In the genomic region with DNA sequence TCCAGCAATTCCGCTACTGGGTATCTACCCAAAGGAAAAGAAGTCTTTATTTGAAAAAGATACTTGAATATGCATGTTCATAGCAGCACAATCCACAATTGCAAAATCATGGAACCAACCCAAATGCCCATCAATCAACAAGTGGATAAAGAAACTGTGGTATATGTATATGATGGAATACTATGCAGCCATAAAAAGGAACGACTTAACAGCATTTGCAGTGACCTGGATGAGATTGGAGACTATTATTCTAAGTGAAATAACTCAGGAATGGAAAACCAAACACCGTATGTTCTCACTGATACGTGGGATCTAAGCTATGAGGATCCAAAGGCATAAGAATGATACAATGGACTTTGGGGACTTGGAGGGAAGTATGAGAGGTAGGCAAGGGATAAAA, we compare ENCODE assay signal across 8 cellular contexts. TPM values are rescaled to one million over a fixed set of nuclear protein-coding genes. Genes with fewer than 3 reads are reported as not detected.
DNase-seq lines count a peak whose midpoint lies in the region; ATAC-seq, FAIRE-seq and TF ChIP-seq lines count a peak whose summit lies in the region.
"Not testable (repeated sequence)": the region's sequence is repeated elsewhere in the genome, so short reads cannot be mapped to it uniquely, and the experiment has no call there.

No MANE protein-coding gene starts in this region.

- H2AFZ ChIP-seq in K562 (ENCODE audit: low read depth, low read length) = not testable (repeated sequence)

- not testable (repeated sequence) for TF ChIP-seq EP300 in K562 (IDR thresholded peaks at IDR 0.05; ENCODE audit: low read length)

- H3K36me3 Mint-ChIP-seq in endodermal cell (ENCODE audit: low read depth) (peaks cover 24% of the 10 kb centered on the region), immature natural killer cell (peaks cover 8 to 18% (median 14%) of the 10 kb centered on the region in 3 donors)
- H3K36me3 Mint-ChIP-seq in natural killer cell = not testable (repeated sequence)
- peaks cover 73% of the 10 kb centered on the region for H3K36me3 Mint-ChIP-seq in natural killer cell treated with Interleukin-12 subunit alpha and Interleukin-12 subunit beta and Interleukin-15 and Interleukin-18, amount 100 ng/mL, for 72 hours

- not testable (repeated sequence) for H3K4me2 ChIP-seq in K562 (ENCODE audit: insufficient read depth, low read length)

- H3K27me3 ChIP-seq in K562 (ENCODE audit: control insufficient read depth in 2 of 2, insufficient read depth in 2 of 2, low read length in 2 of 2) = peaks cover 0 to 15% of the 10 kb centered on the region in 2 experiments; a peak in 2 of 5 replicates
- H3K27me3 ChIP-seq in endodermal cell (ENCODE audit: control insufficient read depth, insufficient read depth, low read length, poor library complexity, severe bottlenecking); neutrophil: not testable (repeated sequence)

- CTCF ChIA-PET in HEK293 (lab: Yijun Ruan, JAX); K562 (lab: Yijun Ruan, JAX; ENCODE audit: low intra/inter-chr PET ratio): not testable (repeated sequence)

- not testable (repeated sequence) for BruUV-seq in K562 (replicated peaks; lab: Mats Ljungman, UMichigan)

- H3K4me3 Mint-ChIP-seq in endodermal cell, natural killer cell: not testable (repeated sequence)
- peak overlapping the region in 2 of 5 donors; percentile 10 to 31 for H3K4me3 Mint-ChIP-seq in immature natural killer cell
- peak overlapping the region; percentile 40 for H3K4me3 Mint-ChIP-seq in natural killer cell treated with Interleukin-12 subunit alpha and Interleukin-12 subunit beta and Interleukin-15 and Interleukin-18, amount 100 ng/mL, for 72 hours

- in situ Hi-C loops in K562 (cut with MboI) = not testable (repeated sequence)

- H3K27ac ChIP-seq in HEK293 (ENCODE audit: extremely low read depth, low read depth, low read length); K562 (ENCODE audit: extremely low read depth, low read depth, low read length); endodermal cell (ENCODE audit: low read depth, low read length): not testable (repeated sequence)
- H3K27ac ChIP-seq in neutrophil = peak overlapping the region; percentile 34

- not testable (repeated sequence) for H3K9me3 ChIP-seq in HEK293 (ENCODE audit: control insufficient read depth, insufficient read depth, low read depth, low read length); K562 (replicated peaks; ENCODE audit: control insufficient read depth, insufficient read depth, low read depth, low read length); neutrophil
- H3K9me3 ChIP-seq in endodermal cell (ENCODE audit: control insufficient read depth, low read length) = peaks cover 46% of the 10 kb centered on the region

- H3K27ac Mint-ChIP-seq in endodermal cell = not testable (repeated sequence)
- peak overlapping the region in 4 of 6 donors; percentile 6 to 77 (median 22) for H3K27ac Mint-ChIP-seq in immature natural killer cell
- H3K27ac Mint-ChIP-seq in natural killer cell = peak overlapping the region; percentile 25 to 78
- H3K27ac Mint-ChIP-seq in natural killer cell treated with Interleukin-12 subunit alpha and Interleukin-12 subunit beta and Interleukin-15 and Interleukin-18, amount 100 ng/mL, for 72 hours = peak overlapping the region; percentile 88 to 100

- H3K9me3 Mint-ChIP-seq in endodermal cell = peaks cover 53% of the 10 kb centered on the region
- H3K9me3 Mint-ChIP-seq in immature natural killer cell = peaks cover 0 to 21% (median 7%) of the 10 kb centered on the region in 6 donors
- H3K9me3 Mint-ChIP-seq in natural killer cell = peaks cover 5 to 16% of the 10 kb centered on the region in 2 donors
- peaks cover 26% of the 10 kb centered on the region for H3K9me3 Mint-ChIP-seq in natural killer cell treated with Interleukin-12 subunit alpha and Interleukin-12 subunit beta and Interleukin-15 and Interleukin-18, amount 100 ng/mL, for 72 hours

- not testable (repeated sequence) for TF ChIP-seq POLR2A in K562 (conservative IDR thresholded peaks at IDR 0.05)

- not testable (repeated sequence) for H3K27me3 Mint-ChIP-seq in endodermal cell (ENCODE audit: insufficient read depth); immature natural killer cell (ENCODE audit: low read depth in 3 of 3); natural killer cell (ENCODE audit: low read depth in 2 of 2); natural killer cell treated with Interleukin-12 subunit alpha and Interleukin-12 subunit beta and Interleukin-15 and Interleukin-18, amount 100 ng/mL, for 72 hours

- H3K79me2 ChIP-seq in K562 (ENCODE audit: control insufficient read depth, insufficient read depth, low read length) = not testable (repeated sequence)

- H3K9ac ChIP-seq in K562 (ENCODE audit: insufficient read depth in 1 of 2, low read depth in 2 of 2, low read length in 2 of 2); endodermal cell (ENCODE audit: extremely low read depth, low read length, poor library complexity, severe bottlenecking): not testable (repeated sequence)

- intact Hi-C loops in K562 (cut with micrococcal nuclease); natural killer cell (cut with micrococcal nuclease): not testable (repeated sequence)

- H3K36me3 ChIP-seq in HEK293 (ENCODE audit: control insufficient read depth in 2 of 2, insufficient read depth in 1 of 2, low read length in 2 of 2); K562 (ENCODE audit: control insufficient read depth, insufficient read depth, low read length); endodermal cell (ENCODE audit: control insufficient read depth, insufficient read depth, low read length): not testable (repeated sequence)
- peaks cover 24% of the 10 kb centered on the region for H3K36me3 ChIP-seq in neutrophil

- H3K4me1 ChIP-seq in HEK293 (ENCODE audit: control insufficient read depth, insufficient read depth, low read length); K562 (replicated peaks in 1 of 2; ENCODE audit: control insufficient read depth in 2 of 2, insufficient read depth in 2 of 2, low read length in 2 of 2); endodermal cell (ENCODE audit: control insufficient read depth, insufficient read depth, low read length); neutrophil (ENCODE audit: control insufficient read depth in 1 of 2, insufficient read depth in 1 of 2, low read depth in 1 of 2, low read length in 1 of 2): not testable (repeated sequence)

- not testable (repeated sequence) for TF ChIP-seq RAD21 in K562 (CRISPR knock-in tag; conservative IDR thresholded peaks at IDR 0.05 in 1 of 2, IDR thresholded peaks at IDR 0.05 in 1 of 2)

- POLR2A ChIA-PET in HEK293 (lab: Yijun Ruan, JAX) = not testable (repeated sequence)
- POLR2A ChIA-PET in K562 (lab: Yijun Ruan, JAX) = interaction anchor here (0.6 kb wide), 1 partner anchor 18 kb away, joined by 3 read pairs; no protein-coding TSS in a partner anchor

- H3K9me1 ChIP-seq in K562 (ENCODE audit: control insufficient read depth, insufficient read depth, low read length) = not testable (repeated sequence)

- not testable (repeated sequence) for FAIRE-seq in K562 (lab: Jason Lieb, UNC)

- H3K4me1 Mint-ChIP-seq in endodermal cell (peaks cover 20% of the 10 kb centered on the region), immature natural killer cell (peaks cover 67 to 72% of the 10 kb centered on the region in 2 donors), natural killer cell (peaks cover 63 to 71% of the 10 kb centered on the region in 2 donors)
- peaks cover 71 to 75% of the 10 kb centered on the region in 2 donors for H3K4me1 Mint-ChIP-seq in natural killer cell treated with Interleukin-12 subunit alpha and Interleukin-12 subunit beta and Interleukin-15 and Interleukin-18, amount 100 ng/mL, for 72 hours (ENCODE audit: low read depth in 2 of 2)

- not testable (repeated sequence) for ATAC-seq in SK-N-SH treated with all-trans-retinoic acid at 6 μM for 48 hours; K562; natural killer cell; natural killer cell treated with Interleukin-12 subunit alpha and Interleukin-12 subunit beta and Interleukin-15 and Interleukin-18, amount 100 ng/mL, for 72 hours

- H3K4me3 ChIP-seq in HEK293 (ENCODE audit: low read depth, low read length); K562; neutrophil (ENCODE audit: low read depth in 1 of 2, low read length in 1 of 2): not testable (repeated sequence)
- H3K4me3 ChIP-seq in endodermal cell (ENCODE audit: low read length) = peak overlapping the region; percentile 60

- H4K20me1 ChIP-seq in K562 (replicated peaks; ENCODE audit: control insufficient read depth, insufficient read depth, low read length) = not testable (repeated sequence)

- 17% methylated on average over 4 of the region's 4 CpGs for WGBS in K562 (ENCODE audit: insufficient coverage, low coverage, missing lambda C conversion rate)
- WGBS in endodermal cell (ENCODE audit: insufficient coverage in 1 of 2, insufficient read length in 1 of 2), 2 experiments = 85 to 93% methylated on average over 3 to 4 of the region's 4 CpGs

- not testable (repeated sequence) for TF ChIP-seq CTCF in HEK293 (tag by site-specific recombination; IDR thresholded peaks at IDR 0.05); K562 (IDR thresholded peaks at IDR 0.05 in 2 of 3, conservative IDR thresholded peaks at IDR 0.05 in 1 of 3; ENCODE audit: insufficient read depth in 2 of 3, low read depth in 1 of 3, low read length in 3 of 3); endodermal cell (conservative IDR thresholded peaks at IDR 0.05); natural killer cell (IDR thresholded peaks at IDR 0.05); neutrophil (IDR thresholded peaks at IDR 0.05)

- not testable (repeated sequence) for DNase-seq in K562 (ENCODE audit: extremely low read depth in 1 of 4, low spot score in 3 of 4); endodermal cell; immature natural killer cell; natural killer cell; natural killer cell treated with Interleukin-12 subunit alpha and Interleukin-12 subunit beta and Interleukin-15 and Interleukin-18, amount 100 ng/mL, for 72 hours (ENCODE audit: low spot score)

RNA-seq across cellular contexts. Expression of a gene that starts 8.2 kb away (rescaled TPM):
- total RNA-seq in K562 (2011; cell fraction: chromatin; rRNA removed; ENCODE audit: low replicate concordance) = 6.1 and 7.4 TPM in 2 replicates
- 3.2 and 6.0 TPM in 2 replicates for total RNA-seq in K562 (2011; cell fraction: nucleolus; rRNA removed)
- 4.2 and 10.6 TPM in 2 replicates for total RNA-seq in K562 (2011; cell fraction: nucleoplasm; rRNA removed)
- total RNA-seq in K562 (2014; rRNA removed) (1.5 and 1.7 TPM in 2 replicates), K562 (2014; rRNA removed; fragmentation: Illumina TruSeq; extraction: Trizol) (1.3 and 2.5 TPM in 2 replicates), K562 (2015; rRNA removed; fragmentation: Illumina TruSeq; extraction: Trizol) (2.6 and 2.9 TPM in 2 replicates), K562 (2021) (1.9 and 2.7 TPM in 2 replicates), endodermal cell (10 to 100 TPM in 1 of 2 donors, 1 to 10 TPM in 1; 7.6 to 13.5 TPM), natural killer cell (100 to 1,000 TPM in 1 of 3 donors, 10 to 100 TPM in 2; 72.7 to 110 (median 88.7) TPM)
- polyA plus RNA-seq in K562 (2011; rRNA removed) (6.8 and 8.3 TPM in 2 replicates), K562 (2014; fragmentation: Illumina TruSeq; extraction: Trizol) (2.0 and 2.2 TPM in 2 replicates), K562 (2014; fragmentation: Nextera tagmentation; extraction: Ambion mirVana) (1 to 10 TPM; 1.1 to 1.2 TPM), K562 (2014; rRNA removed) (2.4 and 3.7 TPM in 2 replicates), immature natural killer cell (10 to 100 TPM; 59.6 to 93.3 (median 68.7) TPM)
- 3.7 and 8.3 TPM in 2 replicates for polyA plus RNA-seq in K562 (2011; cell fraction: cytosol; rRNA removed)
- 10.0 and 17.3 TPM in 2 replicates for polyA plus RNA-seq in K562 (2011; cell fraction: nucleus; rRNA removed)
- 2.7 and 4.5 TPM in 2 replicates for polyA plus RNA-seq in K562 (2012)
- polyA minus RNA-seq in K562 (2011; rRNA and poly(A)+ RNA removed) = 3.8 and 6.3 TPM in 2 replicates
- polyA minus RNA-seq in K562 (2011; cell fraction: cytosol; rRNA and poly(A)+ RNA removed) = 1.6 and 3.1 TPM in 2 replicates
- polyA minus RNA-seq in K562 (2011; cell fraction: nucleus; rRNA and poly(A)+ RNA removed) = 4.4 and 4.6 TPM in 2 replicates
- 2.6 TPM for polyA plus RNA-seq in endodermal cell (2013, experiment 1 of 2)
- polyA plus RNA-seq in endodermal cell (2013, experiment 2 of 2) = 2.7 TPM
- total RNA-seq in natural killer cell treated with Interleukin-12 subunit alpha and Interleukin-12 subunit beta and Interleukin-15 and Interleukin-18, amount 100 ng/mL, for 72 hours = 100 to 1,000 TPM; 104 to 130 TPM

RNA-seq across cellular contexts. Expression of a gene that starts 59.5 kb away (rescaled TPM):
- 51.9 and 59.2 TPM in 2 replicates for total RNA-seq in K562 (2011; cell fraction: chromatin; rRNA removed; ENCODE audit: low replicate concordance)
- 15.1 and 17.3 TPM in 2 replicates for total RNA-seq in K562 (2011; cell fraction: nucleolus; rRNA removed)
- total RNA-seq in K562 (2011; cell fraction: nucleoplasm; rRNA removed) = 16.6 and 21.8 TPM in 2 replicates
- 3.8 and 5.7 TPM in 2 replicates for total RNA-seq in K562 (2014; rRNA removed)
- total RNA-seq in K562 (2014; rRNA removed; fragmentation: Illumina TruSeq; extraction: Trizol) = 5.4 and 5.5 TPM in 2 replicates
- 3.9 and 4.4 TPM in 2 replicates for total RNA-seq in K562 (2015; rRNA removed; fragmentation: Illumina TruSeq; extraction: Trizol)
- 17.5 and 19.8 TPM in 2 replicates for total RNA-seq in K562 (2021)
- 8.8 and 10.0 TPM in 2 replicates for polyA plus RNA-seq in K562 (2011; rRNA removed)
- polyA plus RNA-seq in K562 (2011; cell fraction: cytosol; rRNA removed) = 6.5 and 10.7 TPM in 2 replicates
- polyA plus RNA-seq in K562 (2011; cell fraction: nucleus; rRNA removed) = 15.6 and 30.0 TPM in 2 replicates
- 4.7 and 7.4 TPM in 2 replicates for polyA plus RNA-seq in K562 (2012)
- polyA plus RNA-seq in K562 (2014; fragmentation: Illumina TruSeq; extraction: Trizol) = 9.9 and 10.1 TPM in 2 replicates
- polyA plus RNA-seq in K562 (2014; fragmentation: Nextera tagmentation; extraction: Ambion mirVana) = 1 to 10 TPM in 1 of 2 experiments, under 1 TPM in 1; 0.69 to 1.6 TPM
- polyA plus RNA-seq in K562 (2014; rRNA removed) = 5.1 and 5.5 TPM in 2 replicates
- polyA minus RNA-seq in K562 (2011; rRNA and poly(A)+ RNA removed) = 31.9 and 34.7 TPM in 2 replicates
- polyA minus RNA-seq in K562 (2011; cell fraction: cytosol; rRNA and poly(A)+ RNA removed) = 25.2 and 25.9 TPM in 2 replicates
- polyA minus RNA-seq in K562 (2011; cell fraction: nucleus; rRNA and poly(A)+ RNA removed) = 17.0 and 17.8 TPM in 2 replicates
- total RNA-seq in endodermal cell = 100 to 1,000 TPM in 1 of 2 donors, 10 to 100 TPM in 1; 95.1 to 125 TPM
- polyA plus RNA-seq in endodermal cell (2013, experiment 1 of 2) = 32.0 TPM
- polyA plus RNA-seq in endodermal cell (2013, experiment 2 of 2) = 35.9 TPM
- polyA plus RNA-seq in immature natural killer cell = 10 to 100 TPM in 1 of 3 donors, 1 to 10 TPM in 2; 3.5 to 14.2 (median 3.7) TPM
- total RNA-seq in natural killer cell = 100 to 1,000 TPM; 127 to 145 (median 144) TPM
- total RNA-seq in natural killer cell treated with Interleukin-12 subunit alpha and Interleukin-12 subunit beta and Interleukin-15 and Interleukin-18, amount 100 ng/mL, for 72 hours = 100 to 1,000 TPM; 152 to 245 TPM

Comparison
In these comparisons a context has a peak if more than half of its experiments do, and no peak if none do; other contexts are left out.
1. RNA of a gene that starts 8.2 kb away (total RNA-seq): 104 to 130 TPM in natural killer cell treated with Interleukin-12 subunit alpha and Interleukin-12 subunit beta and Interleukin-15 and Interleukin-18, amount 100 ng/mL, for 72 hours and 72.7 to 110 TPM in natural killer cell; 7.6 to 13.5 TPM in endodermal cell and 1.3 to 10.6 TPM in K562; every median in the first group is over 4 times any median in the second.